Comparison of ENCODE assay signal across 24 cellular contexts in the genomic region with DNA sequence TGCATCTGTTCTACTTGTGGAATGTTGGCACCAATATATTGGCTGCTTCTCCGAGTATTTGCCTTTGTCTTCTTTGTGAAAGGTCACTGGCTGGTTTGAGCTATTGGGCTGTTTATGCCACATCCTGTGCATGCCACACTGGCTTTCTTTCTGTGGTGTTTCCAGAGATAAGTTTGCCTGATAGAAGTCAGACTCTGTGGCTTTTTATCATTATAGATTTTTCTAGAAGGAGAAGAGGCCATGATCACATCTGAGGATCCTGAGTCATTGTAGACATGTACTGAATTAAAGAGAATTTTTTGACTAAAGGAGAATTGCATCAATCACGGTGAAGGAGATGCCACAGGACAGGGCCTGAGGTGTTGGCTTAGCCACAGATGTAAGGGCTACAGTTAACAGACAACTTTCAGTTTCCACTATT. TPM values are rescaled to one million over a fixed set of nuclear protein-coding genes. Genes with fewer than 3 reads are reported as not detected.
A peak's percentile ranks its signal among the peaks of the same experiment; 100 is the strongest.
DNase-seq lines count a peak whose midpoint lies in the region; ATAC-seq and TF ChIP-seq lines count a peak whose summit lies in the region.
"Had no signal": no experiment of that assay in that cellular context is flagged by ENCODE, and none has a peak within 500 bp of the region (broad histone marks: within the 10 kb centered on the region; RNA-seq: fewer than 3 reads in every experiment).

No MANE protein-coding gene starts in this region.

- DNase-seq in activated naive CD8-positive, alpha-beta T cell treated with anti-CD3 and anti-CD28 coated beads, Interleukin-2, amount 10 ng/mL, durations not matched to agents 7 days and 5 days = no peak
- DNase-seq in activated naive CD8-positive, alpha-beta T cell treated with anti-CD3 and anti-CD28 coated beads for 36 hours = no peak
- peak; percentile 31 for DNase-seq in T-helper 2 cell treated with Interferon-gamma antibody and Interleukin-4, amounts not matched to agents 5 μg/mL and 100 μg/mL, for 36 hours (ENCODE audit: low spot score)
- DNase-seq in foreskin melanocyte = peak; percentile 58
- no peak for DNase-seq in left lung
- no peak for DNase-seq in middle frontal gyrus (ENCODE audit: extremely low spot score, low spot score)
- DNase-seq: activated CD4-positive, CD25-positive, alpha-beta regulatory T cell treated with anti-CD3 and anti-CD28 coated beads, Interleukin-2, amount 50 U/mL, for 72 hours; amygdala; DMS 273 treated with DMSO at 0.1 percent for 48 hours; kidney; NCI-H2029; NCI-H345; pancreas; RPMI8226; T1000 had no signal

- H3K4me3 Mint-ChIP-seq in activated naive CD8-positive, alpha-beta T cell treated with anti-CD3 and anti-CD28 coated beads, Interleukin-2, amount 10 ng/mL, durations not matched to agents 7 days and 5 days = peak overlapping the region; percentile 65
- H3K4me3 Mint-ChIP-seq in activated naive CD8-positive, alpha-beta T cell treated with anti-CD3 and anti-CD28 coated beads for 36 hours = no peak overlapping the region
- peak overlapping the region; percentile 45 for H3K4me3 Mint-ChIP-seq in T-helper 2 cell treated with Interferon-gamma antibody and Interleukin-4, amounts not matched to agents 5 μg/mL and 100 μg/mL, for 36 hours
- H3K4me3 Mint-ChIP-seq: memory B cell, nephron had no signal

- H3K4me3 ChIP-seq in subcutaneous abdominal adipose tissue (ENCODE audit: low read depth in 1 of 5, low read length in 5 of 5) = no peak overlapping the region
- H3K4me3 ChIP-seq in left lung = no peak overlapping the region
- H3K4me3 ChIP-seq: gastroesophageal sphincter, pancreas, thoracic aorta had no signal

- H3K9ac ChIP-seq in subcutaneous abdominal adipose tissue (ENCODE audit: low read length in 5 of 5) = no peak overlapping the region

- no peak for TF ChIP-seq CTCF in left lung (IDR thresholded peaks at IDR 0.05)

- intact Hi-C loops in left lung (cut with DNase I) = no loop called here

- H3K4me1 ChIP-seq in subcutaneous abdominal adipose tissue (ENCODE audit: control insufficient read depth in 5 of 5, insufficient read depth in 5 of 5, low read length in 5 of 5) (peaks cover 0 to 50% (median 32%) of the 10 kb centered on the region in 5 donors), left lung (peaks cover 4 to 34% of the 10 kb centered on the region in 2 donors)

- H3K27ac ChIP-seq in subcutaneous abdominal adipose tissue (ENCODE audit: low read depth, low read length) (peak overlapping the region; percentile 87), left lung (no peak overlapping the region)
- H3K27ac ChIP-seq: gastroesophageal sphincter, pancreas, thoracic aorta had no signal

- H3K27ac Mint-ChIP-seq in activated naive CD8-positive, alpha-beta T cell treated with anti-CD3 and anti-CD28 coated beads, Interleukin-2, amount 10 ng/mL, durations not matched to agents 7 days and 5 days = no peak overlapping the region
- no peak overlapping the region for H3K27ac Mint-ChIP-seq in activated naive CD8-positive, alpha-beta T cell treated with anti-CD3 and anti-CD28 coated beads for 36 hours
- H3K27ac Mint-ChIP-seq in T-helper 2 cell treated with Interferon-gamma antibody and Interleukin-4, amounts not matched to agents 5 μg/mL and 100 μg/mL, for 36 hours = no peak overlapping the region
- H3K27ac Mint-ChIP-seq: memory B cell, nephron had no signal

- H3K9me3 ChIP-seq in subcutaneous abdominal adipose tissue (ENCODE audit: control insufficient read depth in 5 of 5, low read length in 5 of 5) (no peaks in the 10 kb centered on the region), left lung (no peaks in the 10 kb centered on the region)
- H3K9me3 ChIP-seq: gastroesophageal sphincter, pancreas, thoracic aorta had no signal

- H3K27me3 ChIP-seq in subcutaneous abdominal adipose tissue (ENCODE audit: control insufficient read depth in 5 of 5, insufficient read depth in 4 of 5, low read length in 5 of 5) (no peaks in the 10 kb centered on the region), left lung (no peaks in the 10 kb centered on the region)
- H3K27me3 ChIP-seq: gastroesophageal sphincter, pancreas had no signal

- H3K27me3 Mint-ChIP-seq in activated naive CD8-positive, alpha-beta T cell treated with anti-CD3 and anti-CD28 coated beads, Interleukin-2, amount 10 ng/mL, durations not matched to agents 7 days and 5 days = no peaks in the 10 kb centered on the region
- H3K27me3 Mint-ChIP-seq in activated naive CD8-positive, alpha-beta T cell treated with anti-CD3 and anti-CD28 coated beads for 36 hours = peaks cover 3% of the 10 kb centered on the region
- peaks cover 15% of the 10 kb centered on the region for H3K27me3 Mint-ChIP-seq in T-helper 2 cell treated with Interferon-gamma antibody and Interleukin-4, amounts not matched to agents 5 μg/mL and 100 μg/mL, for 36 hours (ENCODE audit: low read depth)
- H3K27me3 Mint-ChIP-seq: memory B cell had no signal

- ATAC-seq in activated naive CD8-positive, alpha-beta T cell treated with anti-CD3 and anti-CD28 coated beads, Interleukin-2, amount 10 ng/mL, durations not matched to agents 7 days and 5 days (ENCODE audit: low read depth) = peak; percentile 68
- ATAC-seq in GM21381 (IDR thresholded peaks at IDR 0.05; ENCODE audit: unreplicated experiment) = no peak
- ATAC-seq in left lung = no peak
- ATAC-seq: gastroesophageal sphincter, HCT116, pancreas, sciatic nerve had no signal

- H3K36me3 ChIP-seq in subcutaneous abdominal adipose tissue (ENCODE audit: control insufficient read depth in 5 of 5, insufficient read depth in 5 of 5, low read length in 5 of 5) (no peaks in the 10 kb centered on the region), left lung (no peaks in the 10 kb centered on the region)
- H3K36me3 ChIP-seq: gastroesophageal sphincter, pancreas, thoracic aorta had no signal

- peaks cover 29% of the 10 kb centered on the region for H3K4me1 Mint-ChIP-seq in activated naive CD8-positive, alpha-beta T cell treated with anti-CD3 and anti-CD28 coated beads, Interleukin-2, amount 10 ng/mL, durations not matched to agents 7 days and 5 days
- peaks cover 21% of the 10 kb centered on the region for H3K4me1 Mint-ChIP-seq in activated naive CD8-positive, alpha-beta T cell treated with anti-CD3 and anti-CD28 coated beads for 36 hours
- peaks cover 38% of the 10 kb centered on the region for H3K4me1 Mint-ChIP-seq in T-helper 2 cell treated with Interferon-gamma antibody and Interleukin-4, amounts not matched to agents 5 μg/mL and 100 μg/mL, for 36 hours (ENCODE audit: low read depth)
- H3K4me1 Mint-ChIP-seq: memory B cell, nephron had no signal

- peaks cover 14% of the 10 kb centered on the region for H3K36me3 Mint-ChIP-seq in activated naive CD8-positive, alpha-beta T cell treated with anti-CD3 and anti-CD28 coated beads, Interleukin-2, amount 10 ng/mL, durations not matched to agents 7 days and 5 days
- no peaks in the 10 kb centered on the region for H3K36me3 Mint-ChIP-seq in activated naive CD8-positive, alpha-beta T cell treated with anti-CD3 and anti-CD28 coated beads for 36 hours
- H3K36me3 Mint-ChIP-seq in T-helper 2 cell treated with Interferon-gamma antibody and Interleukin-4, amounts not matched to agents 5 μg/mL and 100 μg/mL, for 36 hours (ENCODE audit: low read depth) = peaks cover 4% of the 10 kb centered on the region
- H3K36me3 Mint-ChIP-seq: memory B cell had no signal

- H3K9me3 Mint-ChIP-seq in activated naive CD8-positive, alpha-beta T cell treated with anti-CD3 and anti-CD28 coated beads, Interleukin-2, amount 10 ng/mL, durations not matched to agents 7 days and 5 days = no peaks in the 10 kb centered on the region
- no peaks in the 10 kb centered on the region for H3K9me3 Mint-ChIP-seq in activated naive CD8-positive, alpha-beta T cell treated with anti-CD3 and anti-CD28 coated beads for 36 hours
- H3K9me3 Mint-ChIP-seq in T-helper 2 cell treated with Interferon-gamma antibody and Interleukin-4, amounts not matched to agents 5 μg/mL and 100 μg/mL, for 36 hours = no peaks in the 10 kb centered on the region
- H3K9me3 Mint-ChIP-seq: memory B cell, nephron had no signal

- POLR2A ChIA-PET in activated naive CD8-positive, alpha-beta T cell treated with anti-CD3 and anti-CD28 coated beads, Interleukin-2, amount 10 ng/mL, durations not matched to agents 7 days and 5 days (lab: Charles Lee) = no interaction called here

RNA-seq across cellular contexts. Expression of gene CDKN2B, which starts 26.5 kb away (rescaled TPM):
- 1 to 10 TPM; 1.4 to 2.1 TPM for total RNA-seq in activated naive CD8-positive, alpha-beta T cell treated with anti-CD3 and anti-CD28 coated beads, Interleukin-2, amount 10 ng/mL, durations not matched to agents 7 days and 5 days
- not detected for total RNA-seq in activated naive CD8-positive, alpha-beta T cell treated with anti-CD3 and anti-CD28 coated beads for 36 hours
- 10 to 100 TPM; 17.0 to 75.6 TPM for total RNA-seq in left lung

RNA-seq across cellular contexts. Expression of gene CDKN2B-AS1, which starts 41.0 kb away (rescaled TPM):
- 1 to 10 TPM; 3.7 to 5.1 TPM for total RNA-seq in activated naive CD8-positive, alpha-beta T cell treated with anti-CD3 and anti-CD28 coated beads, Interleukin-2, amount 10 ng/mL, durations not matched to agents 7 days and 5 days
- under 1 TPM in 1 of 2 experiments, not detected in 1; 0.10 TPM for total RNA-seq in activated naive CD8-positive, alpha-beta T cell treated with anti-CD3 and anti-CD28 coated beads for 36 hours
- total RNA-seq in left lung = 1 to 10 TPM in 1 of 2 donors, under 1 TPM in 1; 0.58 to 1.6 TPM
- total RNA-seq: cardiac septum, thoracic aorta had no signal

RNA-seq across cellular contexts. Expression of gene CDKN2A, which starts 41.4 kb away (rescaled TPM):
- total RNA-seq in activated naive CD8-positive, alpha-beta T cell treated with anti-CD3 and anti-CD28 coated beads, Interleukin-2, amount 10 ng/mL, durations not matched to agents 7 days and 5 days = 10 to 100 TPM; 19.3 to 20.4 TPM
- 1 to 10 TPM in 1 of 2 experiments, under 1 TPM in 1; 0.97 to 1.5 TPM for total RNA-seq in activated naive CD8-positive, alpha-beta T cell treated with anti-CD3 and anti-CD28 coated beads for 36 hours
- 1 to 10 TPM; 1.2 to 1.6 TPM for total RNA-seq in left lung

Comparison
In these comparisons a context has a peak if more than half of its experiments do, and no peak if none do; other contexts are left out.
1. RNA of gene CDKN2A, which starts 41.4 kb away (total RNA-seq): 19.3 to 20.4 TPM in activated naive CD8-positive, alpha-beta T cell treated with anti-CD3 and anti-CD28 coated beads, Interleukin-2, amount 10 ng/mL, durations not matched to agents 7 days and 5 days; 1.2 to 1.6 TPM in left lung and 0.97 to 1.5 TPM in activated naive CD8-positive, alpha-beta T cell treated with anti-CD3 and anti-CD28 coated beads for 36 hours; every median in the first group is over 4 times any median in the second.
2. DNase-seq: peak in T-helper 2 cell treated with Interferon-gamma antibody and Interleukin-4, amounts not matched to agents 5 μg/mL and 100 μg/mL, for 36 hours (single experiment) and foreskin melanocyte (single experiment); none in activated naive CD8-positive, alpha-beta T cell treated with anti-CD3 and anti-CD28 coated beads, Interleukin-2, amount 10 ng/mL, durations not matched to agents 7 days and 5 days (single experiment), activated naive CD8-positive, alpha-beta T cell treated with anti-CD3 and anti-CD28 coated beads for 36 hours (single experiment), left lung (0 of 2) and middle frontal gyrus (single experiment).
3. RNA of gene CDKN2B, which starts 26.5 kb away (total RNA-seq): 17.0 to 75.6 TPM in left lung; 1.4 to 2.1 TPM in activated naive CD8-positive, alpha-beta T cell treated with anti-CD3 and anti-CD28 coated beads, Interleukin-2, amount 10 ng/mL, durations not matched to agents 7 days and 5 days and not detected in activated naive CD8-positive, alpha-beta T cell treated with anti-CD3 and anti-CD28 coated beads for 36 hours; every median in the first group is over 4 times any median in the second.